In genomic region chr9:34126207-34127034, GRCh38 we compare ENCODE assay signal across 8 cellular contexts. TPM values are rescaled to one million over a fixed set of nuclear protein-coding genes. Genes with fewer than 3 reads are reported as not detected.
DNase-seq lines count a peak whose midpoint lies in the region; ATAC-seq and TF ChIP-seq lines count a peak whose summit lies in the region.

TSS of gene DCAF12 (minus strand) at chr9:34126698. CDS start at chr9:34126431, 267 bp downstream.

- H3K36me3 ChIP-seq in right atrium auricular region (peaks cover 9% of the 10 kb centered on the region), psoas muscle (ENCODE audit: insufficient read depth in 1 of 2, low read depth in 1 of 2) (peaks cover 6 to 31% of the 10 kb centered on the region in 2 donors), urinary bladder (ENCODE audit: insufficient read depth) (no peaks in the 10 kb centered on the region)

- DNase-seq in NCI-H146 (lab: John Stamatoyannopoulos, UW), result peak; percentile 95
- DNase-seq in T-helper 2 cell treated with Interferon-gamma antibody and Interleukin-4, amounts not matched to agents 5 μg/mL and 100 μg/mL, for 36 hours (ENCODE audit: low spot score), result peak; percentile 90
- DNase-seq in anterior cingulate cortex (lab: John Stamatoyannopoulos, UW), result peak in 57 of 58 donors; percentile 56 to 91 (median 85)
- DNase-seq in right atrium auricular region (ENCODE audit: low spot score), result peak; percentile 89
- DNase-seq in psoas muscle, result peak; percentile 92 to 96

- peak within 1 kb of the TSS; percentile 86 to 88 for H3K4me3 ChIP-seq in right atrium auricular region
- peak within 1 kb of the TSS; percentile 83 for H3K4me3 ChIP-seq in psoas muscle
- H3K4me3 ChIP-seq in urinary bladder (ENCODE audit: low read depth, low read length), result peak within 1 kb of the TSS; percentile 73

- H3K27ac ChIP-seq in right atrium auricular region (peak within 1 kb of the TSS; percentile 92 to 93), psoas muscle (peak within 1 kb of the TSS; percentile 97), urinary bladder (ENCODE audit: low read depth) (peak within 1 kb of the TSS; percentile 96)

- no peaks in the 10 kb centered on the region for H3K9me3 Mint-ChIP-seq in T-helper 2 cell treated with Interferon-gamma antibody and Interleukin-4, amounts not matched to agents 5 μg/mL and 100 μg/mL, for 36 hours

- H3K4me3 Mint-ChIP-seq in T-helper 2 cell treated with Interferon-gamma antibody and Interleukin-4, amounts not matched to agents 5 μg/mL and 100 μg/mL, for 36 hours, result peak within 1 kb of the TSS; percentile 91

- H3K36me3 Mint-ChIP-seq in T-helper 2 cell treated with Interferon-gamma antibody and Interleukin-4, amounts not matched to agents 5 μg/mL and 100 μg/mL, for 36 hours (ENCODE audit: low read depth), result peaks cover 27% of the 10 kb centered on the region

- no peak for TF ChIP-seq CTCF in right atrium auricular region (IDR thresholded peaks at IDR 0.05)
- TF ChIP-seq CTCF in psoas muscle (IDR thresholded peaks at IDR 0.05), result peak; percentile 15

- no peaks in the 10 kb centered on the region for H3K27me3 ChIP-seq in right atrium auricular region
- H3K27me3 ChIP-seq in psoas muscle (ENCODE audit: insufficient read depth in 3 of 3, low read length in 2 of 3), result no peaks in the 10 kb centered on the region

- peak; percentile 72 for TF ChIP-seq POLR2A in GM15510 (IDR thresholded peaks at IDR 0.05; ENCODE audit: borderline replicate concordance, extremely low read depth, insufficient read length)

- intact Hi-C loops in psoas muscle (cut with DNase I), result loop anchor here (2.0 to 5.0 kb wide), 3 partner anchors 51 to 126 kb away; partner anchors contain the start of gene UBAP1 (in 2 of the 2)

- WGBS in psoas muscle, 3 donors, result 0 to 1% (median 0%) methylated on average over 60 to 67 of the region's 67 CpGs
- under 1% methylated on average over 67 of the region's 67 CpGs for WGBS in urinary bladder

- H3K9me3 ChIP-seq in right atrium auricular region, result no peaks in the 10 kb centered on the region
- H3K9me3 ChIP-seq in psoas muscle, result no peaks in the 10 kb centered on the region

- peak within 1 kb of the TSS; percentile 97 for H3K27ac Mint-ChIP-seq in T-helper 2 cell treated with Interferon-gamma antibody and Interleukin-4, amounts not matched to agents 5 μg/mL and 100 μg/mL, for 36 hours

- ATAC-seq in HG02852 (IDR thresholded peaks at IDR 0.05; ENCODE audit: unreplicated experiment) (peak; percentile 76), psoas muscle (peak; percentile 98 to 99 (median 98))

- H3K4me1 ChIP-seq in right atrium auricular region (peaks cover 0 to 45% of the 10 kb centered on the region in 2 donors), psoas muscle (peaks cover 31% of the 10 kb centered on the region), urinary bladder (ENCODE audit: insufficient read depth) (peaks cover under 1% of the 10 kb centered on the region)

- H3K27me3 Mint-ChIP-seq in T-helper 2 cell treated with Interferon-gamma antibody and Interleukin-4, amounts not matched to agents 5 μg/mL and 100 μg/mL, for 36 hours (ENCODE audit: low read depth), result no peaks in the 10 kb centered on the region

- H3K4me1 Mint-ChIP-seq in T-helper 2 cell treated with Interferon-gamma antibody and Interleukin-4, amounts not matched to agents 5 μg/mL and 100 μg/mL, for 36 hours (ENCODE audit: low read depth), result peaks cover 34% of the 10 kb centered on the region

RNA-seq across cellular contexts. Expression of gene DCAF12, which starts in this region (rescaled TPM):
- total RNA-seq in right atrium auricular region, result 10 to 100 TPM; 20.4 to 20.6 TPM
- total RNA-seq in psoas muscle, result 10 to 100 TPM; 18.0 to 27.1 (median 23.3) TPM
- 10 to 100 TPM; 15.8 to 38.0 (median 18.1) TPM for polyA plus RNA-seq in psoas muscle
- total RNA-seq in urinary bladder, result 23.8 TPM
- 18.4 TPM for polyA plus RNA-seq in urinary bladder

Comparison
In these comparisons a context has a peak if more than half of its experiments do, and no peak if none do; other contexts are left out.
1. Peak in every context shown above with its lines: DNase-seq, ATAC-seq, H3K4me3 ChIP-seq and H3K27ac ChIP-seq.